20 cellular contexts compared by ENCODE assay signal in genomic region chr20:38159539-38159938, GRCh38. TPM values are rescaled to one million over a fixed set of nuclear protein-coding genes. Genes with fewer than 3 reads are reported as not detected.
A peak's percentile ranks its signal among the peaks of the same experiment; 100 is the strongest.
DNase-seq lines count a peak whose midpoint lies in the region; ATAC-seq, FAIRE-seq and TF ChIP-seq lines count a peak whose summit lies in the region.
"Had no signal": no experiment of that assay in that cellular context is flagged by ENCODE, and none has a peak within 500 bp of the region (broad histone marks: within the 10 kb centered on the region; RNA-seq: fewer than 3 reads in every experiment).

No MANE protein-coding gene starts in this region.

- H3K9me3 Mint-ChIP-seq in stimulated activated memory B cell treated with anti-CD40 and anti-IgM and Interleukin-4, amounts not matched to agents 10 μg/mL and 1 μg/mL and 100 μg/mL, for 72 hours = no peaks in the 10 kb centered on the region
- H3K9me3 Mint-ChIP-seq in activated T-helper 2 cell treated with anti-CD3 and anti-CD28 coated beads, Interferon-gamma antibody, Interleukin-2, Interleukin-4, amounts not matched to agents 10 μg/mL and 5 μg/mL and 100 μg/mL, durations not matched to agents 14 hours and 24 hours and 36 hours = no peaks in the 10 kb centered on the region
- H3K9me3 Mint-ChIP-seq in naive thymus-derived CD4-positive, alpha-beta T cell = no peaks in the 10 kb centered on the region
- H3K9me3 Mint-ChIP-seq: activated B cell treated with CpG ODN at 0.5 μM for 24 hours; activated CD4-positive, alpha-beta memory T cell treated with anti-CD3 and anti-CD28 coated beads for 36 hours; CD4-positive, alpha-beta T cell; T-helper 1 cell treated with Interleukin-12 subunit alpha and Interleukin-12 subunit beta and Interleukin-4 antibody, amounts not matched to agents 30 μg/mL and 1 μg/mL, for 36 hours had no signal

- TF ChIP-seq POLR2A in IMR-90 (IDR thresholded peaks at IDR 0.05; ENCODE audit: low read depth, low read length) (no peak), K562 (conservative IDR thresholded peaks at IDR 0.05) (no peak)

- no peak overlapping the region for H4K5ac ChIP-seq in IMR-90 (ENCODE audit: low read depth, low read length)

- H3K4me3 ChIP-seq in IMR-90 (ENCODE audit: insufficient read depth, low read depth, low read length) (no peak overlapping the region), K562 (no peak overlapping the region), right cardiac atrium (ENCODE audit: low read length) (no peak overlapping the region)
- H3K4me3 ChIP-seq in naive thymus-derived CD4-positive, alpha-beta T cell (ENCODE audit: low read length) = no peak overlapping the region
- H3K4me3 ChIP-seq: GM12878 had no signal

- peaks cover 22% of the 10 kb centered on the region for H3K4me1 ChIP-seq in IMR-90 (ENCODE audit: control insufficient read depth, insufficient read depth, low read length)
- H3K4me1 ChIP-seq in K562 (replicated peaks in 1 of 2; ENCODE audit: control insufficient read depth in 2 of 2, insufficient read depth in 2 of 2, low read length in 2 of 2) = peaks cover 61 to 64% of the 10 kb centered on the region in 2 experiments
- peaks cover 17% of the 10 kb centered on the region for H3K4me1 ChIP-seq in right cardiac atrium (ENCODE audit: control insufficient read depth, insufficient read depth, low read length)
- no peaks in the 10 kb centered on the region for H3K4me1 ChIP-seq in naive thymus-derived CD4-positive, alpha-beta T cell (ENCODE audit: control insufficient read depth in 2 of 2, insufficient read depth in 2 of 2, low read length in 2 of 2)

- TF ChIP-seq CTCF in IMR-90 (conservative IDR thresholded peaks at IDR 0.05; ENCODE audit: low read depth, low read length) = no peak
- TF ChIP-seq CTCF in K562 (IDR thresholded peaks at IDR 0.05 in 2 of 3, conservative IDR thresholded peaks at IDR 0.05 in 1 of 3; ENCODE audit: insufficient read depth in 2 of 3, low read depth in 1 of 3, low read length in 3 of 3) = no peak

- no peaks in the 10 kb centered on the region for H3K27me3 Mint-ChIP-seq in stimulated activated memory B cell treated with anti-CD40 and anti-IgM and Interleukin-4, amounts not matched to agents 10 μg/mL and 1 μg/mL and 100 μg/mL, for 72 hours
- peaks cover 9% of the 10 kb centered on the region for H3K27me3 Mint-ChIP-seq in activated T-helper 2 cell treated with anti-CD3 and anti-CD28 coated beads, Interferon-gamma antibody, Interleukin-2, Interleukin-4, amounts not matched to agents 10 μg/mL and 5 μg/mL and 100 μg/mL, durations not matched to agents 14 hours and 24 hours and 36 hours (ENCODE audit: low read depth)
- peaks cover 7 to 18% (median 12%) of the 10 kb centered on the region in 5 donors for H3K27me3 Mint-ChIP-seq in naive thymus-derived CD4-positive, alpha-beta T cell
- H3K27me3 Mint-ChIP-seq: activated B cell treated with CpG ODN at 0.5 μM for 24 hours had no signal

- H4K8ac ChIP-seq in IMR-90 (ENCODE audit: low read depth in 2 of 2, low read length in 2 of 2) = peak overlapping the region in 1 of 2 experiments; percentile 51; a peak in 1 of 4 replicates

- H3K4me2 ChIP-seq in IMR-90 (ENCODE audit: low read depth, low read length) (no peak overlapping the region), K562 (ENCODE audit: insufficient read depth, low read length) (peak overlapping the region; percentile 73)
- H3K4me2 ChIP-seq: KMS-11 had no signal

- no peak overlapping the region for H3K4ac ChIP-seq in IMR-90 (ENCODE audit: low read depth, low read length)

- H3K9me3 ChIP-seq in IMR-90 (ENCODE audit: control insufficient read depth, insufficient read depth, low read length) (no peaks in the 10 kb centered on the region), K562 (replicated peaks; ENCODE audit: control insufficient read depth, insufficient read depth, low read depth, low read length) (no peaks in the 10 kb centered on the region), right cardiac atrium (ENCODE audit: control insufficient read depth, low read length) (no peaks in the 10 kb centered on the region)
- no peaks in the 10 kb centered on the region for H3K9me3 ChIP-seq in naive thymus-derived CD4-positive, alpha-beta T cell (ENCODE audit: control insufficient read depth in 2 of 3, low read length in 3 of 3)

- peaks cover 50% of the 10 kb centered on the region for H3K79me2 ChIP-seq in K562 (ENCODE audit: control insufficient read depth, insufficient read depth, low read length)

- in situ Hi-C loops in IMR-90 (cut with MboI; ENCODE audit: low sequenced_read_pairs) = no loop called here
- in situ Hi-C loops in K562 (cut with MboI) = no loop called here

- DNase-seq in IMR-90 (no peak), K562 (ENCODE audit: extremely low read depth in 1 of 4, low spot score in 3 of 4) (peak in 3 of 4 experiments; percentile 26 to 73 (median 35)), right cardiac atrium (no peak), C1 segment of cervical spinal cord (lab: John Stamatoyannopoulos, UW) (no peak)
- DNase-seq in activated T-helper 2 cell treated with anti-CD3 and anti-CD28 coated beads, Interferon-gamma antibody, Interleukin-2, Interleukin-4, amounts not matched to agents 10 μg/mL and 5 μg/mL and 100 μg/mL, durations not matched to agents 14 hours and 24 hours and 36 hours (ENCODE audit: low spot score) = no peak
- no peak for DNase-seq in naive thymus-derived CD4-positive, alpha-beta T cell
- DNase-seq: activated B cell treated with CpG ODN at 0.5 μM for 24 hours; activated CD4-positive, alpha-beta memory T cell treated with anti-CD3 and anti-CD28 coated beads for 36 hours; activated gamma-delta T cell; CD4-positive, alpha-beta T cell; NCI-H1694 treated with DMSO at 0.1 percent for 48 hours; NCI-H748 treated with DMSO at 0.1 percent for 48 hours; retina; SIG-M5; stimulated activated CD4-positive, alpha-beta T cell treated with anti-CD3 and anti-CD28 coated beads, Interleukin-15, amount 100 ng/mL, for 24 hours had no signal

- CTCF ChIA-PET in IMR-90 (lab: Yijun Ruan, JAX) = no interaction called here
- CTCF ChIA-PET in K562 (lab: Yijun Ruan, JAX; ENCODE audit: low intra/inter-chr PET ratio) = no interaction called here
- CTCF ChIA-PET in naive thymus-derived CD4-positive, alpha-beta T cell (lab: Charles Lee) = no interaction called here

- dilution Hi-C loops in IMR-90 (cut with HindIII; ENCODE audit: low sequenced_read_pairs, unreplicated experiment) = no loop called here

- no peak overlapping the region for H2BK15ac ChIP-seq in IMR-90 (ENCODE audit: low read depth, low read length)

- TF ChIP-seq EP300 in K562 (IDR thresholded peaks at IDR 0.05; ENCODE audit: low read length) = no peak

- POLR2A ChIA-PET in IMR-90 (lab: Charles Lee; ENCODE audit: unreplicated experiment) (no interaction called here), K562 (lab: Yijun Ruan, JAX) (interaction anchor here (0.6 to 1.9 kb wide), 11 partner anchors 8 to 550 kb away, joined by 3 to 5 read pairs (median 3); no protein-coding TSS in a partner anchor)
- POLR2A ChIA-PET in naive thymus-derived CD4-positive, alpha-beta T cell (lab: Charles Lee) = no interaction called here

- no peak overlapping the region for H2AK9ac ChIP-seq in IMR-90 (replicated peaks; ENCODE audit: low read depth, low read length, poor library complexity)

- no peak overlapping the region for H3K14ac ChIP-seq in IMR-90 (replicated peaks; ENCODE audit: low read depth, low read length)

- ATAC-seq in IMR-90 (ENCODE audit: low read depth) (no peak), K562 (peak; percentile 5), right cardiac atrium (no peak), HG02973 (IDR thresholded peaks at IDR 0.05; ENCODE audit: unreplicated experiment) (no peak)
- ATAC-seq in stimulated activated memory B cell treated with anti-CD40 and anti-IgM and Interleukin-4, amounts not matched to agents 10 μg/mL and 1 μg/mL and 100 μg/mL, for 72 hours = no peak
- ATAC-seq in naive thymus-derived CD4-positive, alpha-beta T cell = no peak
- ATAC-seq: GM12878 had no signal

- H4K91ac ChIP-seq in IMR-90 (ENCODE audit: insufficient read depth, low read depth, low read length) = no peak overlapping the region

- H2BK5ac ChIP-seq in IMR-90 (ENCODE audit: low read depth, low read length, poor library complexity, severe bottlenecking) = no peak overlapping the region

- 50% methylated on average over 1 of the region's 4 CpGs; no CpG with 5 or more reads in 1 of the 2 experiments for WGBS in IMR-90 (ENCODE audit: extremely low coverage in 2 of 2, insufficient read length in 1 of 2), 2 experiments
- 8% methylated on average over 4 of the region's 4 CpGs for WGBS in K562 (ENCODE audit: insufficient coverage, low coverage, missing lambda C conversion rate)
- WGBS in right cardiac atrium = 81% methylated on average over 4 of the region's 4 CpGs

- peaks cover 45% of the 10 kb centered on the region for H3K4me1 Mint-ChIP-seq in stimulated activated memory B cell treated with anti-CD40 and anti-IgM and Interleukin-4, amounts not matched to agents 10 μg/mL and 1 μg/mL and 100 μg/mL, for 72 hours
- no peaks in the 10 kb centered on the region for H3K4me1 Mint-ChIP-seq in activated T-helper 2 cell treated with anti-CD3 and anti-CD28 coated beads, Interferon-gamma antibody, Interleukin-2, Interleukin-4, amounts not matched to agents 10 μg/mL and 5 μg/mL and 100 μg/mL, durations not matched to agents 14 hours and 24 hours and 36 hours (ENCODE audit: low read depth)
- no peaks in the 10 kb centered on the region for H3K4me1 Mint-ChIP-seq in naive thymus-derived CD4-positive, alpha-beta T cell

- no peak overlapping the region; the same call in 1 of the 2 replicates for H2AK5ac ChIP-seq in IMR-90 (ENCODE audit: low read depth, low read length)

- no peaks in the 10 kb centered on the region for H3K27me3 ChIP-seq in IMR-90 (ENCODE audit: control insufficient read depth, insufficient read depth, low read length)
- H3K27me3 ChIP-seq in K562 (ENCODE audit: control insufficient read depth in 2 of 2, insufficient read depth in 2 of 2, low read length in 2 of 2) = no peaks in the 10 kb centered on the region
- H3K27me3 ChIP-seq in right cardiac atrium (ENCODE audit: control insufficient read depth, insufficient read depth) = no peaks in the 10 kb centered on the region
- H3K27me3 ChIP-seq in naive thymus-derived CD4-positive, alpha-beta T cell (ENCODE audit: control insufficient read depth in 2 of 2, insufficient read depth in 2 of 2, low read length in 2 of 2) = no peaks in the 10 kb centered on the region

- intact Hi-C loops in IMR-90 (cut with micrococcal nuclease) = no loop called here
- intact Hi-C loops in K562 (cut with micrococcal nuclease) = no loop called here
- intact Hi-C loops in right cardiac atrium (cut with DNase I) = no loop called here
- intact Hi-C loops in activated T-helper 2 cell treated with anti-CD3 and anti-CD28 coated beads, Interferon-gamma antibody, Interleukin-2, Interleukin-4, amounts not matched to agents 10 μg/mL and 5 μg/mL and 100 μg/mL, durations not matched to agents 14 hours and 24 hours and 36 hours (cut with micrococcal nuclease) = no loop called here
- intact Hi-C loops in naive thymus-derived CD4-positive, alpha-beta T cell (cut with micrococcal nuclease) = no loop called here

- H3K27ac ChIP-seq in IMR-90 (ENCODE audit: insufficient read depth, low read length) (no peak overlapping the region), K562 (ENCODE audit: extremely low read depth, low read depth, low read length) (peak overlapping the region; percentile 84), right cardiac atrium (ENCODE audit: low read length) (peak overlapping the region; percentile 77)
- H3K27ac ChIP-seq in naive thymus-derived CD4-positive, alpha-beta T cell (ENCODE audit: low read depth, low read length) = no peak overlapping the region
- H3K27ac ChIP-seq: KMS-11 had no signal

- peak overlapping the region; percentile 4; the same call in 1 of the 2 replicates for H3K23ac ChIP-seq in IMR-90 (ENCODE audit: low read depth, low read length)

- H3K56ac ChIP-seq in IMR-90 (ENCODE audit: extremely low read depth, insufficient read depth, low read length) = no peak overlapping the region

- H3K79me1 ChIP-seq in IMR-90 (ENCODE audit: low read depth in 1 of 2, low read length in 2 of 2) = peaks cover 19 to 80% of the 10 kb centered on the region in 2 experiments

- no peak overlapping the region for H2AFZ ChIP-seq in IMR-90 (replicated peaks; ENCODE audit: low read length, poor library complexity)
- peak overlapping the region; percentile 49; the same call in 1 of the 2 replicates for H2AFZ ChIP-seq in K562 (ENCODE audit: low read depth, low read length)

- H3K18ac ChIP-seq in IMR-90 (ENCODE audit: low read depth, low read length) = no peak overlapping the region

- H3K9ac ChIP-seq in IMR-90 (ENCODE audit: low read depth, low read length) (no peak overlapping the region), K562 (ENCODE audit: insufficient read depth in 1 of 2, low read depth in 2 of 2, low read length in 2 of 2) (peak overlapping the region in 1 of 2 experiments; percentile 37; a peak in 2 of 4 replicates)
- H3K9ac ChIP-seq: KMS-11 had no signal

- H3K27ac Mint-ChIP-seq in stimulated activated memory B cell treated with anti-CD40 and anti-IgM and Interleukin-4, amounts not matched to agents 10 μg/mL and 1 μg/mL and 100 μg/mL, for 72 hours = peak overlapping the region; percentile 51
- no peak overlapping the region for H3K27ac Mint-ChIP-seq in activated T-helper 2 cell treated with anti-CD3 and anti-CD28 coated beads, Interferon-gamma antibody, Interleukin-2, Interleukin-4, amounts not matched to agents 10 μg/mL and 5 μg/mL and 100 μg/mL, durations not matched to agents 14 hours and 24 hours and 36 hours
- no peak overlapping the region for H3K27ac Mint-ChIP-seq in naive thymus-derived CD4-positive, alpha-beta T cell
- H3K27ac Mint-ChIP-seq: activated B cell treated with CpG ODN at 0.5 μM for 24 hours; activated CD4-positive, alpha-beta memory T cell treated with anti-CD3 and anti-CD28 coated beads for 36 hours; CD4-positive, alpha-beta T cell; T-helper 1 cell treated with Interleukin-12 subunit alpha and Interleukin-12 subunit beta and Interleukin-4 antibody, amounts not matched to agents 30 μg/mL and 1 μg/mL, for 36 hours had no signal

- H2BK20ac ChIP-seq in IMR-90 (ENCODE audit: low read depth, low read length) = no peak overlapping the region

- H3K4me3 Mint-ChIP-seq in stimulated activated memory B cell treated with anti-CD40 and anti-IgM and Interleukin-4, amounts not matched to agents 10 μg/mL and 1 μg/mL and 100 μg/mL, for 72 hours = no peak overlapping the region
- H3K4me3 Mint-ChIP-seq in activated T-helper 2 cell treated with anti-CD3 and anti-CD28 coated beads, Interferon-gamma antibody, Interleukin-2, Interleukin-4, amounts not matched to agents 10 μg/mL and 5 μg/mL and 100 μg/mL, durations not matched to agents 14 hours and 24 hours and 36 hours (ENCODE audit: low read depth) = no peak overlapping the region
- no peak overlapping the region for H3K4me3 Mint-ChIP-seq in naive thymus-derived CD4-positive, alpha-beta T cell
- H3K4me3 Mint-ChIP-seq: activated B cell treated with CpG ODN at 0.5 μM for 24 hours; activated CD4-positive, alpha-beta memory T cell treated with anti-CD3 and anti-CD28 coated beads for 36 hours; CD4-positive, alpha-beta T cell; T-helper 1 cell treated with Interleukin-12 subunit alpha and Interleukin-12 subunit beta and Interleukin-4 antibody, amounts not matched to agents 30 μg/mL and 1 μg/mL, for 36 hours had no signal

- H4K20me1 ChIP-seq in IMR-90 (ENCODE audit: insufficient read depth, low read length) (no peaks in the 10 kb centered on the region; the same call in 1 of the 2 replicates), K562 (replicated peaks; ENCODE audit: control insufficient read depth, insufficient read depth, low read length) (0 out of 2 replicates have a peak, but pooled peaks cover 5% of the 10 kb centered on the region)

- no peak for FAIRE-seq in K562 (lab: Jason Lieb, UNC)
- FAIRE-seq: GM12878 had no signal

- H2BK120ac ChIP-seq in IMR-90 (ENCODE audit: low read depth, low read length) = no peak overlapping the region

- H3K36me3 ChIP-seq in IMR-90 (ENCODE audit: control insufficient read depth, insufficient read depth, low read length) = peaks cover 52% of the 10 kb centered on the region
- H3K36me3 ChIP-seq in K562 (ENCODE audit: control insufficient read depth, insufficient read depth, low read length) = peaks cover 60% of the 10 kb centered on the region
- H3K36me3 ChIP-seq in naive thymus-derived CD4-positive, alpha-beta T cell (ENCODE audit: control insufficient read depth in 2 of 3, insufficient read depth in 3 of 3, low read length in 3 of 3) = no peaks in the 10 kb centered on the region

- BruUV-seq in IMR-90 (replicated peaks; lab: Mats Ljungman, UMichigan) = no TSS peak
- BruUV-seq in K562 (replicated peaks; lab: Mats Ljungman, UMichigan) = no TSS peak

- H3K9me1 ChIP-seq in IMR-90 (ENCODE audit: insufficient read depth, low read length) = peaks cover 8% of the 10 kb centered on the region
- H3K9me1 ChIP-seq in K562 (ENCODE audit: control insufficient read depth, insufficient read depth, low read length) = no peaks in the 10 kb centered on the region

- TF ChIP-seq RAD21 in IMR-90 (IDR thresholded peaks at IDR 0.05; ENCODE audit: low read length) = no peak
- TF ChIP-seq RAD21 in K562 (CRISPR knock-in tag; conservative IDR thresholded peaks at IDR 0.05 in 1 of 2, IDR thresholded peaks at IDR 0.05 in 1 of 2) = no peak

- peaks cover 12% of the 10 kb centered on the region for H3K36me3 Mint-ChIP-seq in stimulated activated memory B cell treated with anti-CD40 and anti-IgM and Interleukin-4, amounts not matched to agents 10 μg/mL and 1 μg/mL and 100 μg/mL, for 72 hours
- H3K36me3 Mint-ChIP-seq in activated T-helper 2 cell treated with anti-CD3 and anti-CD28 coated beads, Interferon-gamma antibody, Interleukin-2, Interleukin-4, amounts not matched to agents 10 μg/mL and 5 μg/mL and 100 μg/mL, durations not matched to agents 14 hours and 24 hours and 36 hours (ENCODE audit: low read depth) = no peaks in the 10 kb centered on the region
- no peaks in the 10 kb centered on the region for H3K36me3 Mint-ChIP-seq in naive thymus-derived CD4-positive, alpha-beta T cell
- H3K36me3 Mint-ChIP-seq: activated CD4-positive, alpha-beta memory T cell treated with anti-CD3 and anti-CD28 coated beads for 36 hours had no signal

RNA-seq across cellular contexts. Expression of gene TGM2, which starts 5.5 kb away (rescaled TPM):
- 237 and 268 TPM in 2 replicates for total RNA-seq in IMR-90 (2012; rRNA removed)
- polyA plus RNA-seq in IMR-90 (2012; rRNA removed) = 239 and 292 TPM in 2 replicates
- 370 and 502 TPM in 2 replicates for polyA plus RNA-seq in IMR-90 (2012; cell fraction: cytosol; rRNA removed)
- 218 and 328 TPM in 2 replicates for polyA plus RNA-seq in IMR-90 (2012; cell fraction: nucleus; rRNA removed; ENCODE audit: low replicate concordance)
- total RNA-seq in K562 (2011; cell fraction: chromatin; rRNA removed; ENCODE audit: low replicate concordance) = 34.9 and 72.8 TPM in 2 replicates
- 45.9 and 47.5 TPM in 2 replicates for total RNA-seq in K562 (2011; cell fraction: nucleolus; rRNA removed)
- 36.4 and 37.1 TPM in 2 replicates for total RNA-seq in K562 (2011; cell fraction: nucleoplasm; rRNA removed)
- total RNA-seq in K562 (2014; rRNA removed) = 48.3 and 61.2 TPM in 2 replicates
- total RNA-seq in K562 (2014; rRNA removed; fragmentation: Illumina TruSeq; extraction: Trizol) = 17.4 and 22.0 TPM in 2 replicates
- total RNA-seq in K562 (2015; rRNA removed; fragmentation: Illumina TruSeq; extraction: Trizol) = 20.4 and 21.0 TPM in 2 replicates
- 78.5 and 82.3 TPM in 2 replicates for total RNA-seq in K562 (2021)
- polyA plus RNA-seq in K562 (2011; rRNA removed) = 35.3 and 37.6 TPM in 2 replicates
- 31.6 and 76.0 TPM in 2 replicates for polyA plus RNA-seq in K562 (2011; cell fraction: cytosol; rRNA removed)
- 26.4 and 54.7 TPM in 2 replicates for polyA plus RNA-seq in K562 (2011; cell fraction: nucleus; rRNA removed)
- 47.9 and 85.2 TPM in 2 replicates for polyA plus RNA-seq in K562 (2012)
- polyA plus RNA-seq in K562 (2014; fragmentation: Illumina TruSeq; extraction: Trizol) = 55.1 and 56.7 TPM in 2 replicates
- polyA plus RNA-seq in K562 (2014; fragmentation: Nextera tagmentation; extraction: Ambion mirVana) = 1 to 10 TPM; 5.5 TPM
- 43.9 and 48.0 TPM in 2 replicates for polyA plus RNA-seq in K562 (2014; rRNA removed)
- 21.4 and 54.6 TPM in 2 replicates for polyA minus RNA-seq in K562 (2011; rRNA and poly(A)+ RNA removed)
- 46.4 and 51.2 TPM in 2 replicates for polyA minus RNA-seq in K562 (2011; cell fraction: cytosol; rRNA and poly(A)+ RNA removed)
- polyA minus RNA-seq in K562 (2011; cell fraction: nucleus; rRNA and poly(A)+ RNA removed) = 18.8 and 21.4 TPM in 2 replicates
- total RNA-seq in right cardiac atrium = 1,000 to 10,000 TPM in 3 of 4 donors, 100 to 1,000 TPM in 1; 963 to 1,731 (median 1,257) TPM
- 447 TPM for polyA plus RNA-seq in right cardiac atrium
- total RNA-seq in activated T-helper 2 cell treated with anti-CD3 and anti-CD28 coated beads, Interferon-gamma antibody, Interleukin-2, Interleukin-4, amounts not matched to agents 10 μg/mL and 5 μg/mL and 100 μg/mL, durations not matched to agents 14 hours and 24 hours and 36 hours = not detected in 2 replicates
- total RNA-seq in naive thymus-derived CD4-positive, alpha-beta T cell = under 1 TPM; 0.11 to 0.94 (median 0.19) TPM
- not detected for polyA plus RNA-seq in naive thymus-derived CD4-positive, alpha-beta T cell
- total RNA-seq: activated CD4-positive, alpha-beta memory T cell treated with anti-CD3 and anti-CD28 coated beads for 36 hours had no signal

Comparison
In these comparisons a context has a peak if more than half of its experiments do, and no peak if none do; other contexts are left out.
1. DNase-seq: peak in K562 (3 of 4); none in IMR-90 (single experiment), right cardiac atrium (0 of 3), activated T-helper 2 cell treated with anti-CD3 and anti-CD28 coated beads, Interferon-gamma antibody, Interleukin-2, Interleukin-4, amounts not matched to agents 10 μg/mL and 5 μg/mL and 100 μg/mL, durations not matched to agents 14 hours and 24 hours and 36 hours (single experiment), naive thymus-derived CD4-positive, alpha-beta T cell (0 of 9) and C1 segment of cervical spinal cord (0 of 14).
2. H3K27ac ChIP-seq: peak in K562 (single experiment) and right cardiac atrium (single experiment); none in IMR-90 (single experiment) and naive thymus-derived CD4-positive, alpha-beta T cell (single experiment).
3. RNA of gene TGM2, which starts 5.5 kb away (total RNA-seq): 963 to 1,731 TPM in right cardiac atrium, 237 to 268 TPM in IMR-90 and 17.4 to 82.3 TPM in K562; 0.11 to 0.94 TPM in naive thymus-derived CD4-positive, alpha-beta T cell and not detected in activated T-helper 2 cell treated with anti-CD3 and anti-CD28 coated beads, Interferon-gamma antibody, Interleukin-2, Interleukin-4, amounts not matched to agents 10 μg/mL and 5 μg/mL and 100 μg/mL, durations not matched to agents 14 hours and 24 hours and 36 hours; every median in the first group is over 4 times any median in the second.